In genomic region chr10:35090162-35090954, GRCh38 we compare ENCODE assay signal across 8 cellular contexts. TPM values are rescaled to one million over a fixed set of nuclear protein-coding genes. Genes with fewer than 3 reads are reported as not detected.
A peak's percentile ranks its signal among the peaks of the same experiment; 100 is the strongest.
DNase-seq lines count a peak whose midpoint lies in the region; ATAC-seq and TF ChIP-seq lines count a peak whose summit lies in the region.

CUL2 (minus strand) TSS chr10:35090341; CDS start chr10:35071317, 19,024 bp downstream.

- peak within 1 kb of the TSS; percentile 97 for H3K27ac Mint-ChIP-seq in activated naive CD8-positive, alpha-beta T cell treated with anti-CD3 and anti-CD28 coated beads, Interleukin-2, amount 10 ng/mL, durations not matched to agents 7 days and 5 days

- peaks cover 36% of the 10 kb centered on the region for H3K4me1 Mint-ChIP-seq in activated naive CD8-positive, alpha-beta T cell treated with anti-CD3 and anti-CD28 coated beads, Interleukin-2, amount 10 ng/mL, durations not matched to agents 7 days and 5 days

- peaks cover 4% of the 10 kb centered on the region for H3K27me3 Mint-ChIP-seq in activated naive CD8-positive, alpha-beta T cell treated with anti-CD3 and anti-CD28 coated beads, Interleukin-2, amount 10 ng/mL, durations not matched to agents 7 days and 5 days

- no peak for TF ChIP-seq POLR2A in ovary (IDR thresholded peaks at IDR 0.05)

- no peaks in the 10 kb centered on the region for H3K27me3 ChIP-seq in SU-DHL-6 (ENCODE audit: low read length)
- H3K27me3 ChIP-seq in ovary = no peaks in the 10 kb centered on the region
- H3K27me3 ChIP-seq in thymus (ENCODE audit: control insufficient read depth, insufficient read depth) = no peaks in the 10 kb centered on the region

- no peak for TF ChIP-seq CTCF in GM12865 (IDR thresholded peaks at IDR 0.05; ENCODE audit: insufficient read depth, low read depth, low read length, missing control alignments)
- TF ChIP-seq CTCF in SU-DHL-6 (IDR thresholded peaks at IDR 0.05; ENCODE audit: insufficient read depth, low read length, poor library complexity, severe bottlenecking) = no peak
- TF ChIP-seq CTCF in ovary (IDR thresholded peaks at IDR 0.05) = peak in 1 of 3 donors; percentile 8

- H3K4me3 ChIP-seq in GM12865 (ENCODE audit: low read depth, low read length) (peak within 1 kb of the TSS; percentile 99), SU-DHL-6 (ENCODE audit: insufficient read depth, low read length, poor library complexity, severe bottlenecking) (peak within 1 kb of the TSS; percentile 87), ovary (peak within 1 kb of the TSS; percentile 87), thymus (ENCODE audit: low read length) (peak within 1 kb of the TSS; percentile 98)

- WGBS in ovary, 3 donors = 0% methylated on average over 22 to 59 of the region's 59 CpGs
- under 1% methylated on average over 58 of the region's 59 CpGs for WGBS in thymus

- peaks cover 7% of the 10 kb centered on the region for H3K4me1 ChIP-seq in ovary (ENCODE audit: insufficient read depth)
- H3K4me1 ChIP-seq in thymus (ENCODE audit: control insufficient read depth, insufficient read depth, low read length) = peaks cover 5% of the 10 kb centered on the region

- intact Hi-C loops in Right ventricle myocardium inferior (cut with DNase I) = loop anchor here (2.0 kb wide), 1 partner anchor 36 kb away; the partner anchor contains the start of gene CREM
- intact Hi-C loops in ovary (cut with DNase I) = no loop called here

- H3K79me2 ChIP-seq in SU-DHL-6 (ENCODE audit: insufficient read depth, low read length) = peaks cover 48% of the 10 kb centered on the region

- peak within 1 kb of the TSS; percentile 94 for H3K4me3 Mint-ChIP-seq in activated naive CD8-positive, alpha-beta T cell treated with anti-CD3 and anti-CD28 coated beads, Interleukin-2, amount 10 ng/mL, durations not matched to agents 7 days and 5 days

- H3K9ac ChIP-seq in SU-DHL-6 (ENCODE audit: low read length) = peak within 1 kb of the TSS; percentile 94

- H3K9me2 ChIP-seq in SU-DHL-6 (replicated peaks; ENCODE audit: insufficient read depth, low read length) = no peaks in the 10 kb centered on the region

- peak; percentile 97 for DNase-seq in GM12865 (ENCODE audit: low read depth)
- peak; percentile 65 for DNase-seq in NCI-H1105 treated with DMSO at 0.1 percent for 48 hours (lab: John Stamatoyannopoulos, UW)
- DNase-seq in activated naive CD8-positive, alpha-beta T cell treated with anti-CD3 and anti-CD28 coated beads, Interleukin-2, amount 10 ng/mL, durations not matched to agents 7 days and 5 days = peak; percentile 93
- DNase-seq in Right ventricle myocardium inferior (ENCODE audit: missing footprints) = peak; percentile 93
- peak; percentile 90 to 95 (median 94) for DNase-seq in ovary

- H4K20me1 ChIP-seq in SU-DHL-6 (ENCODE audit: low read depth, low read length) = no peaks in the 10 kb centered on the region

- H3K9me3 Mint-ChIP-seq in activated naive CD8-positive, alpha-beta T cell treated with anti-CD3 and anti-CD28 coated beads, Interleukin-2, amount 10 ng/mL, durations not matched to agents 7 days and 5 days = no peaks in the 10 kb centered on the region

- POLR2A ChIA-PET in activated naive CD8-positive, alpha-beta T cell treated with anti-CD3 and anti-CD28 coated beads, Interleukin-2, amount 10 ng/mL, durations not matched to agents 7 days and 5 days (lab: Charles Lee) = interaction anchor here (0.5 to 1.6 kb wide), 6 partner anchors 36 to 362 kb away, joined by 3 to 10 read pairs (median 4); partner anchors contain the start of gene CREM

- no peak for TF ChIP-seq EP300 in ovary (IDR thresholded peaks at IDR 0.05)

- H3K36me3 ChIP-seq in SU-DHL-6 (ENCODE audit: low read length) = no peaks in the 10 kb centered on the region
- no peaks in the 10 kb centered on the region for H3K36me3 ChIP-seq in ovary
- H3K36me3 ChIP-seq in thymus (ENCODE audit: control insufficient read depth, insufficient read depth) = no peaks in the 10 kb centered on the region

- H3K27ac ChIP-seq in SU-DHL-6 (ENCODE audit: low read depth, low read length) = peak within 1 kb of the TSS; percentile 76
- peak within 1 kb of the TSS; percentile 78 to 85 for H3K27ac ChIP-seq in ovary
- H3K27ac ChIP-seq in thymus (ENCODE audit: low read depth) = peak within 1 kb of the TSS; percentile 98

- peak; percentile 97 for ATAC-seq in HG02678 (IDR thresholded peaks at IDR 0.05; ENCODE audit: unreplicated experiment)
- ATAC-seq in activated naive CD8-positive, alpha-beta T cell treated with anti-CD3 and anti-CD28 coated beads, Interleukin-2, amount 10 ng/mL, durations not matched to agents 7 days and 5 days (ENCODE audit: low read depth) = peak; percentile 97
- peak; percentile 98 for ATAC-seq in Right ventricle myocardium inferior

- H3K36me3 Mint-ChIP-seq in activated naive CD8-positive, alpha-beta T cell treated with anti-CD3 and anti-CD28 coated beads, Interleukin-2, amount 10 ng/mL, durations not matched to agents 7 days and 5 days = peaks cover 17% of the 10 kb centered on the region

- H2AFZ ChIP-seq in SU-DHL-6 (ENCODE audit: low read depth, low read length, severe bottlenecking) = peak within 1 kb of the TSS; percentile 76

- peak within 1 kb of the TSS; percentile 77 for H3K4me2 ChIP-seq in SU-DHL-6 (ENCODE audit: low read depth, low read length, poor library complexity, severe bottlenecking)

- H3K9me3 ChIP-seq in SU-DHL-6 (ENCODE audit: insufficient read depth, low read length) (peaks cover 6% of the 10 kb centered on the region; the same call in 1 of the 2 replicates), ovary (no peaks in the 10 kb centered on the region), thymus (ENCODE audit: control insufficient read depth) (no peaks in the 10 kb centered on the region)

- H3F3A ChIP-seq in SU-DHL-6 (ENCODE audit: insufficient read depth) = no peaks in the 10 kb centered on the region

RNA-seq across cellular contexts. Expression of gene CUL2, which starts in this region (rescaled TPM):
- total RNA-seq in activated naive CD8-positive, alpha-beta T cell treated with anti-CD3 and anti-CD28 coated beads, Interleukin-2, amount 10 ng/mL, durations not matched to agents 7 days and 5 days = 10 to 100 TPM; 35.4 to 37.1 TPM
- total RNA-seq in Right ventricle myocardium inferior (39.6 TPM), ovary (10 to 100 TPM; 10.5 to 33.0 (median 23.6) TPM)
- polyA plus RNA-seq in ovary (10 to 100 TPM; 11.2 to 25.5 TPM), thymus (17.0 TPM)

Comparison
In these comparisons a context has a peak if more than half of its experiments do, and no peak if none do; other contexts are left out.
1. Peak in every context shown above with its lines: DNase-seq, ATAC-seq, H3K4me3 ChIP-seq and H3K27ac ChIP-seq.